Comparison of ENCODE assay signal across 2 cellular contexts in genomic region chr22:41812805-41813545, GRCh38.
A peak's percentile ranks its signal among the peaks of the same experiment; 100 is the strongest.
TF ChIP-seq lines count a peak whose summit lies in the region.

No MANE protein-coding gene starts in this region.

TF ChIP-seq in HepG2, 621 proteins besides CTCF, POLR2A, EP300 and RAD21:
- TF ChIP-seq NFAT5 (CRISPR knock-in tag; IDR thresholded peaks at IDR 0.05) (no peak), ZNF629 (CRISPR knock-in tag; conservative IDR thresholded peaks at IDR 0.05) (peak; percentile 74; the same call in 1 of the 2 replicates), ZNF556 (CRISPR knock-in tag; IDR thresholded peaks at IDR 0.05; ENCODE audit: borderline replicate concordance) (no peak), ZNF609 (CRISPR knock-in tag; IDR thresholded peaks at IDR 0.05; ENCODE audit: borderline replicate concordance) (no peak), MIXL1 (CRISPR knock-in tag; IDR thresholded peaks at IDR 0.05) (no peak)
TF ChIP-seq in HepG2: peak in this region for 1.

TF ChIP-seq in K562, 482 proteins besides CTCF, POLR2A, EP300 and RAD21:
- no peak for TF ChIP-seq ZNF277 (CRISPR knock-in tag; IDR thresholded peaks at IDR 0.05; ENCODE audit: borderline replicate concordance)
- no peak for TF ChIP-seq ZNF175 (CRISPR knock-in tag; IDR thresholded peaks at IDR 0.05; ENCODE audit: low read depth)
- TF ChIP-seq STAT5A (IDR thresholded peaks at IDR 0.05; ENCODE audit: borderline replicate concordance, low read length), result no peak
- TF ChIP-seq NFRKB (IDR thresholded peaks at IDR 0.05; ENCODE audit: low read depth), result no peak
- no peak for TF ChIP-seq MTA3 (IDR thresholded peaks at IDR 0.05; ENCODE audit: borderline replicate concordance)
- peak; percentile 62 for TF ChIP-seq BCOR (IDR thresholded peaks at IDR 0.05)
- TF ChIP-seq CLOCK (CRISPR knock-in tag; IDR thresholded peaks at IDR 0.05; ENCODE audit: borderline replicate concordance), result no peak
- TF ChIP-seq BRF1 (IDR thresholded peaks at IDR 0.05; ENCODE audit: borderline replicate concordance, extremely low read depth, insufficient read length), result no peak
- no peak for TF ChIP-seq ZNF146 (CRISPR knock-in tag; IDR thresholded peaks at IDR 0.05; ENCODE audit: unreplicated experiment)
- no peak for TF ChIP-seq MAX (CRISPR knock-in tag; IDR thresholded peaks at IDR 0.05)
- no peak for TF ChIP-seq CHCHD3 (CRISPR knock-in tag; IDR thresholded peaks at IDR 0.05)
- peak; percentile 44 for TF ChIP-seq RBM25 (IDR thresholded peaks at IDR 0.05; ENCODE audit: low read depth, low read length, severe bottlenecking)
- no peak for TF ChIP-seq CBFB (CRISPR knock-in tag; IDR thresholded peaks at IDR 0.05)
TF ChIP-seq in K562: peak in this region for 2.
